8 cellular contexts compared by ENCODE assay signal in genomic region chr19:39402417-39403297, GRCh38. TPM values are rescaled to one million over a fixed set of nuclear protein-coding genes. Genes with fewer than 3 reads are reported as not detected.
DNase-seq lines count a peak whose midpoint lies in the region; ATAC-seq and TF ChIP-seq lines count a peak whose summit lies in the region.

No MANE protein-coding gene starts in this region.

- peaks cover 64 to 88% (median 83%) of the 10 kb centered on the region in 10 experiments for H3K4me1 ChIP-seq in BLaER1 treated with 17β-estradiol and CSF1 and Interleukin-3, amounts not matched to agents 10 nM and 100 nM
- H3K4me1 ChIP-seq in MM.1S (ENCODE audit: low read length) (peaks cover 47% of the 10 kb centered on the region), left ventricle myocardium inferior (peaks cover 73% of the 10 kb centered on the region)

- intact Hi-C loops in left ventricle myocardium inferior (cut with micrococcal nuclease), result no loop called here
- intact Hi-C loops in posterior vena cava (cut with DNase I), result no loop called here

- H3K27ac Mint-ChIP-seq in T-helper 1 cell treated with Interleukin-12 subunit alpha and Interleukin-12 subunit beta and Interleukin-4 antibody, amounts not matched to agents 30 μg/mL and 1 μg/mL, for 36 hours, result peak overlapping the region; percentile 84
- peak overlapping the region; percentile 98 for H3K27ac Mint-ChIP-seq in type B pancreatic cell

- H3K9ac ChIP-seq in BLaER1 treated with 17β-estradiol and CSF1 and Interleukin-3, amounts not matched to agents 10 nM and 100 nM, result peak overlapping the region; percentile 93 to 100 (median 97)
- peak overlapping the region; percentile 100 for H3K9ac ChIP-seq in MM.1S (ENCODE audit: low read length)

- H3K4me1 Mint-ChIP-seq in T-helper 1 cell treated with Interleukin-12 subunit alpha and Interleukin-12 subunit beta and Interleukin-4 antibody, amounts not matched to agents 30 μg/mL and 1 μg/mL, for 36 hours (ENCODE audit: low read depth), result peaks cover 57% of the 10 kb centered on the region
- peaks cover 37% of the 10 kb centered on the region for H3K4me1 Mint-ChIP-seq in type B pancreatic cell (ENCODE audit: unreplicated experiment)

- ATAC-seq in GM19397 (IDR thresholded peaks at IDR 0.05; ENCODE audit: unreplicated experiment), result peak; percentile 22

- TF ChIP-seq CTCF in MM.1S (IDR thresholded peaks at IDR 0.05; ENCODE audit: low read length) (no peak), left ventricle myocardium inferior (IDR thresholded peaks at IDR 0.05; ENCODE audit: borderline replicate concordance) (no peak), type B pancreatic cell (conservative IDR thresholded peaks at IDR 0.05) (no peak)

- peak overlapping the region; percentile 94 to 99 (median 97) for H3K4me2 ChIP-seq in BLaER1 treated with 17β-estradiol and CSF1 and Interleukin-3, amounts not matched to agents 10 nM and 100 nM
- peak overlapping the region; percentile 94 for H3K4me2 ChIP-seq in MM.1S (ENCODE audit: low read depth, low read length)

- H3K9me3 ChIP-seq in BLaER1 treated with 17β-estradiol and CSF1 and Interleukin-3, amounts not matched to agents 10 nM and 100 nM (replicated peaks in 1 of 11), result peaks cover 0 to 9% (median 4%) of the 10 kb centered on the region in 11 experiments; a peak in 6 of 22 replicates
- no peaks in the 10 kb centered on the region for H3K9me3 ChIP-seq in MM.1S (replicated peaks; ENCODE audit: insufficient read depth, low read length)
- H3K9me3 ChIP-seq in left ventricle myocardium inferior (replicated peaks), result no peaks in the 10 kb centered on the region

- H3K4me3 ChIP-seq in BLaER1 treated with 17β-estradiol and CSF1 and Interleukin-3, amounts not matched to agents 10 nM and 100 nM, result peak overlapping the region; percentile 48 to 100 (median 61)
- H3K4me3 ChIP-seq in MM.1S (ENCODE audit: low read length) (peak overlapping the region; percentile 60), left ventricle myocardium inferior (peak overlapping the region; percentile 73)

- H3K36me3 Mint-ChIP-seq in T-helper 1 cell treated with Interleukin-12 subunit alpha and Interleukin-12 subunit beta and Interleukin-4 antibody, amounts not matched to agents 30 μg/mL and 1 μg/mL, for 36 hours (ENCODE audit: low read depth), result peaks cover 7% of the 10 kb centered on the region
- H3K36me3 Mint-ChIP-seq in type B pancreatic cell, result no peaks in the 10 kb centered on the region

- H3K9me2 ChIP-seq in MM.1S (replicated peaks; ENCODE audit: insufficient read depth, low read length), result no peaks in the 10 kb centered on the region

- peak overlapping the region; percentile 80 for H3K4me3 Mint-ChIP-seq in T-helper 1 cell treated with Interleukin-12 subunit alpha and Interleukin-12 subunit beta and Interleukin-4 antibody, amounts not matched to agents 30 μg/mL and 1 μg/mL, for 36 hours
- peak overlapping the region; percentile 90 for H3K4me3 Mint-ChIP-seq in type B pancreatic cell

- DNase-seq in MM.1S, result peak; percentile 91
- DNase-seq in amniotic stem cell (lab: John Stamatoyannopoulos, UW), result peak; percentile 70
- DNase-seq in left ventricle myocardium inferior, result peak; percentile 94
- DNase-seq in posterior vena cava (ENCODE audit: low spot score), result peak; percentile 99
- peak; percentile 86 for DNase-seq in type B pancreatic cell (ENCODE audit: extremely low spot score, unreplicated experiment)

- peaks cover 81% of the 10 kb centered on the region for H3F3A ChIP-seq in MM.1S (ENCODE audit: insufficient read depth, low read length)

- H3K9me3 Mint-ChIP-seq in T-helper 1 cell treated with Interleukin-12 subunit alpha and Interleukin-12 subunit beta and Interleukin-4 antibody, amounts not matched to agents 30 μg/mL and 1 μg/mL, for 36 hours, result no peaks in the 10 kb centered on the region
- H3K9me3 Mint-ChIP-seq in type B pancreatic cell, result no peaks in the 10 kb centered on the region

- peaks cover 7 to 18% (median 9%) of the 10 kb centered on the region in 11 experiments; a peak in 21 of 22 replicates for H3K36me3 ChIP-seq in BLaER1 treated with 17β-estradiol and CSF1 and Interleukin-3, amounts not matched to agents 10 nM and 100 nM
- H3K36me3 ChIP-seq in MM.1S (replicated peaks; ENCODE audit: insufficient read depth, low read length), result peaks cover under 1% of the 10 kb centered on the region; the same call in 1 of the 2 replicates
- peaks cover 3% of the 10 kb centered on the region for H3K36me3 ChIP-seq in left ventricle myocardium inferior

- H4K20me1 ChIP-seq in BLaER1 treated with 17β-estradiol and CSF1 and Interleukin-3, amounts not matched to agents 10 nM and 100 nM, result peaks cover 9 to 10% (median 10%) of the 10 kb centered on the region in 11 experiments
- peaks cover 7% of the 10 kb centered on the region; the same call in 1 of the 2 replicates for H4K20me1 ChIP-seq in MM.1S (ENCODE audit: insufficient read depth, low read length)

- H3K79me2 ChIP-seq in MM.1S (ENCODE audit: low read length), result peaks cover 18% of the 10 kb centered on the region

- peak overlapping the region; percentile 96 to 100 (median 99) for H3K27ac ChIP-seq in BLaER1 treated with 17β-estradiol and CSF1 and Interleukin-3, amounts not matched to agents 10 nM and 100 nM
- H3K27ac ChIP-seq in MM.1S (ENCODE audit: low read length) (peak overlapping the region; percentile 100), left ventricle myocardium inferior (replicated peaks) (peak overlapping the region; percentile 99)

- H3K27me3 ChIP-seq in BLaER1 treated with 17β-estradiol and CSF1 and Interleukin-3, amounts not matched to agents 10 nM and 100 nM, result no peaks in the 10 kb centered on the region
- H3K27me3 ChIP-seq in MM.1S (replicated peaks; ENCODE audit: insufficient read depth, low read length) (no peaks in the 10 kb centered on the region), left ventricle myocardium inferior (ENCODE audit: low read depth) (no peaks in the 10 kb centered on the region)

- H3K27me3 Mint-ChIP-seq in T-helper 1 cell treated with Interleukin-12 subunit alpha and Interleukin-12 subunit beta and Interleukin-4 antibody, amounts not matched to agents 30 μg/mL and 1 μg/mL, for 36 hours (ENCODE audit: low read depth), result no peaks in the 10 kb centered on the region
- H3K27me3 Mint-ChIP-seq in type B pancreatic cell, result no peaks in the 10 kb centered on the region

- H2AFZ ChIP-seq in MM.1S (ENCODE audit: low read length), result peak overlapping the region; percentile 49

RNA-seq across cellular contexts. Expression of gene ZFP36, which starts 4.0 kb away (rescaled TPM):
- total RNA-seq in left ventricle myocardium inferior, result 34.8 TPM
- 100 to 1,000 TPM; 258 to 509 TPM for total RNA-seq in posterior vena cava
- 36.0 and 101 TPM in 2 replicates for total RNA-seq in type B pancreatic cell (ENCODE audit: low replicate concordance)

RNA-seq across cellular contexts. Expression of gene PLEKHG2, which starts 9.8 kb away (rescaled TPM):
- total RNA-seq in left ventricle myocardium inferior (14.1 TPM), posterior vena cava (10 to 100 TPM; 38.1 to 48.6 TPM), type B pancreatic cell (ENCODE audit: low replicate concordance) (32.9 and 86.7 TPM in 2 replicates)

RNA-seq across cellular contexts. Expression of gene MED29, which starts 11.5 kb away (rescaled TPM):
- total RNA-seq in left ventricle myocardium inferior, result 25.7 TPM
- total RNA-seq in posterior vena cava, result 10 to 100 TPM; 32.7 to 33.3 TPM
- total RNA-seq in type B pancreatic cell (ENCODE audit: low replicate concordance), result 37.3 and 40.8 TPM in 2 replicates

RNA-seq across cellular contexts. Expression of gene PAF1, which starts 11.8 kb away (rescaled TPM):
- 33.2 TPM for total RNA-seq in left ventricle myocardium inferior
- 10 to 100 TPM; 26.0 to 28.5 TPM for total RNA-seq in posterior vena cava
- 36.9 and 43.6 TPM in 2 replicates for total RNA-seq in type B pancreatic cell (ENCODE audit: low replicate concordance)

RNA-seq across cellular contexts. Expression of gene RPS16, which starts 33.1 kb away (rescaled TPM):
- total RNA-seq in left ventricle myocardium inferior (1,107 TPM), posterior vena cava (1,000 to 10,000 TPM; 1,159 to 1,295 TPM), type B pancreatic cell (ENCODE audit: low replicate concordance) (2,174 and 2,175 TPM in 2 replicates)

Comparison
In these comparisons a context has a peak if more than half of its experiments do, and no peak if none do; other contexts are left out.
1. Peak in every context shown above with its lines: DNase-seq, ATAC-seq, H3K4me3 ChIP-seq and H3K27ac ChIP-seq.